ENCODE assay signal across 9 cellular contexts in genomic region chr1:84480658-84481057, GRCh38. TPM values are rescaled to one million over a fixed set of nuclear protein-coding genes. Genes with fewer than 3 reads are reported as not detected.
DNase-seq lines count a peak whose midpoint lies in the region; ATAC-seq and TF ChIP-seq lines count a peak whose summit lies in the region.
"Had no signal": no experiment of that assay in that cellular context is flagged by ENCODE, and none has a peak within 500 bp of the region (broad histone marks: within the 10 kb centered on the region; RNA-seq: fewer than 3 reads in every experiment).

No MANE protein-coding gene starts in this region.

- H3K36me3 ChIP-seq in IMR-90 (ENCODE audit: control insufficient read depth, insufficient read depth, low read length) = peaks cover 10% of the 10 kb centered on the region

- peaks cover 4% of the 10 kb centered on the region; the same call in 1 of the 2 replicates for H3K9me1 ChIP-seq in IMR-90 (ENCODE audit: insufficient read depth, low read length)

- no peak overlapping the region for H2BK15ac ChIP-seq in IMR-90 (ENCODE audit: low read depth, low read length)

- DNase-seq in IMR-90 (no peak), dorsolateral prefrontal cortex (no peak), retinal pigment epithelial cell (ENCODE audit: low read depth) (no peak), HK-2 (ENCODE audit: unreplicated experiment) (no peak), NCI-H226 (no peak), NCI-H2081 (lab: John Stamatoyannopoulos, UW) (no peak)

- TF ChIP-seq RAD21 in IMR-90 (IDR thresholded peaks at IDR 0.05; ENCODE audit: low read length) = no peak

- no peak overlapping the region for H3K23ac ChIP-seq in IMR-90 (ENCODE audit: low read depth, low read length)

- no peak overlapping the region for H2AK5ac ChIP-seq in IMR-90 (ENCODE audit: low read depth, low read length)

- ATAC-seq in GM18517 (IDR thresholded peaks at IDR 0.05; ENCODE audit: unreplicated experiment) (peak; percentile 37), IMR-90 (ENCODE audit: low read depth) (no peak), GM19463 (IDR thresholded peaks at IDR 0.05; ENCODE audit: unreplicated experiment) (no peak)

- H3K18ac ChIP-seq in IMR-90 (ENCODE audit: low read depth, low read length) = no peak overlapping the region

- H3K56ac ChIP-seq in IMR-90 (ENCODE audit: extremely low read depth, insufficient read depth, low read length) = no peak overlapping the region

- no peak overlapping the region for H3K14ac ChIP-seq in IMR-90 (replicated peaks; ENCODE audit: low read depth, low read length)

- POLR2A ChIA-PET in IMR-90 (lab: Charles Lee; ENCODE audit: unreplicated experiment) = interaction anchor here (0.6 kb wide), 1 partner anchor 1102 kb away, joined by 7 read pairs; no protein-coding TSS in a partner anchor

- CTCF ChIA-PET in IMR-90 (lab: Yijun Ruan, JAX) = interaction anchor here (0.6 to 1.2 kb wide), 3 partner anchors 24 to 292 kb away, joined by 3 to 4 read pairs (median 3); no protein-coding TSS in a partner anchor

- H3K79me1 ChIP-seq in IMR-90 (ENCODE audit: low read depth in 1 of 2, low read length in 2 of 2) = peaks cover 4 to 43% of the 10 kb centered on the region in 2 experiments; a peak in 3 of 4 replicates

- no peak overlapping the region for H3K4ac ChIP-seq in IMR-90 (ENCODE audit: low read depth, low read length)

- dilution Hi-C loops in IMR-90 (cut with HindIII; ENCODE audit: low sequenced_read_pairs, unreplicated experiment) = no loop called here

- BruUV-seq in IMR-90 (replicated peaks; lab: Mats Ljungman, UMichigan) = no TSS peak

- no peak overlapping the region for H4K5ac ChIP-seq in IMR-90 (ENCODE audit: low read depth, low read length)

- no peak overlapping the region for H3K27ac ChIP-seq in IMR-90 (ENCODE audit: insufficient read depth, low read length)
- H3K27ac ChIP-seq in dorsolateral prefrontal cortex = no peak overlapping the region
- H3K27ac ChIP-seq: epithelial cell of prostate had no signal

- WGBS in IMR-90 (ENCODE audit: extremely low coverage in 2 of 2, insufficient read length in 1 of 2), 2 experiments = no CpG with 5 or more reads among the region's 4 CpGs

- H2AFZ ChIP-seq in IMR-90 (replicated peaks; ENCODE audit: low read length, poor library complexity) = no peak overlapping the region

- in situ Hi-C loops in IMR-90 (cut with MboI; ENCODE audit: low sequenced_read_pairs) = no loop called here

- no peak overlapping the region for H2AK9ac ChIP-seq in IMR-90 (replicated peaks; ENCODE audit: low read depth, low read length, poor library complexity)

- peaks cover 3% of the 10 kb centered on the region for H3K4me1 ChIP-seq in IMR-90 (ENCODE audit: control insufficient read depth, insufficient read depth, low read length)

- TF ChIP-seq POLR2A in IMR-90 (IDR thresholded peaks at IDR 0.05; ENCODE audit: low read depth, low read length) = no peak

- peaks cover 4% of the 10 kb centered on the region for H4K20me1 ChIP-seq in IMR-90 (ENCODE audit: insufficient read depth, low read length)

- no peaks in the 10 kb centered on the region for H3K9me3 ChIP-seq in IMR-90 (ENCODE audit: control insufficient read depth, insufficient read depth, low read length)

- no peak overlapping the region; the same call in 1 of the 2 replicates for H3K9ac ChIP-seq in IMR-90 (ENCODE audit: low read depth, low read length)

- intact Hi-C loops in IMR-90 (cut with micrococcal nuclease) (no loop called here), dorsolateral prefrontal cortex (cut with DNase I) (no loop called here)

- H2BK20ac ChIP-seq in IMR-90 (ENCODE audit: low read depth, low read length) = no peak overlapping the region

- no peak overlapping the region for H2BK120ac ChIP-seq in IMR-90 (ENCODE audit: low read depth, low read length)

- H4K91ac ChIP-seq in IMR-90 (ENCODE audit: insufficient read depth, low read depth, low read length) = no peak overlapping the region

- TF ChIP-seq CTCF in IMR-90 (conservative IDR thresholded peaks at IDR 0.05; ENCODE audit: low read depth, low read length) (no peak), dorsolateral prefrontal cortex (IDR thresholded peaks at IDR 0.05 in 54 of 56, conservative IDR thresholded peaks at IDR 0.05 in 2 of 56; ENCODE audit: low read depth in 1 of 56, partially characterized antibody in 56 of 56) (no peak), retinal pigment epithelial cell (conservative IDR thresholded peaks at IDR 0.05; ENCODE audit: low read depth, low read length) (no peak)

- H4K8ac ChIP-seq in IMR-90 (ENCODE audit: low read depth in 2 of 2, low read length in 2 of 2) = no peak overlapping the region

- H3K4me2 ChIP-seq in IMR-90 (ENCODE audit: low read depth, low read length) = peak overlapping the region; percentile 55

- no peak overlapping the region for H2BK5ac ChIP-seq in IMR-90 (ENCODE audit: low read depth, low read length, poor library complexity, severe bottlenecking)

- H3K4me3 ChIP-seq in IMR-90 (ENCODE audit: insufficient read depth, low read depth, low read length) = peak overlapping the region; percentile 21; the same call in 1 of the 2 replicates
- peak overlapping the region in 58 of 59 donors; percentile 18 to 96 (median 85) for H3K4me3 ChIP-seq in dorsolateral prefrontal cortex
- H3K4me3 ChIP-seq in retinal pigment epithelial cell (ENCODE audit: low read length) = peak overlapping the region; percentile 86

- H3K27me3 ChIP-seq in IMR-90 (ENCODE audit: control insufficient read depth, insufficient read depth, low read length) = no peaks in the 10 kb centered on the region
- peaks cover 0 to 25% (median 5%) of the 10 kb centered on the region in 45 donors for H3K27me3 ChIP-seq in dorsolateral prefrontal cortex

TF ChIP-seq in IMR-90, 13 proteins besides CTCF, POLR2A, EP300 and RAD21:
- TF ChIP-seq RCOR1 (IDR thresholded peaks at IDR 0.05; ENCODE audit: insufficient replicate concordance, low read length) = no peak
- no peak for TF ChIP-seq BHLHE40 (IDR thresholded peaks at IDR 0.05; ENCODE audit: low read depth, low read length)
- TF ChIP-seq CEBPB (IDR thresholded peaks at IDR 0.05; ENCODE audit: low read depth, low read length) = no peak
- no peak for TF ChIP-seq ELK1 (IDR thresholded peaks at IDR 0.05; ENCODE audit: borderline replicate concordance, low read depth, low read length)
- no peak for TF ChIP-seq CHD1 (IDR thresholded peaks at IDR 0.05; ENCODE audit: low read depth, low read length)
- no peak for TF ChIP-seq FOS (IDR thresholded peaks at IDR 0.05; ENCODE audit: low read depth, low read length)
- no peak for TF ChIP-seq SMC3 (IDR thresholded peaks at IDR 0.05; ENCODE audit: low read depth, low read length)
- no peak for TF ChIP-seq MAZ (IDR thresholded peaks at IDR 0.05; ENCODE audit: borderline replicate concordance, low read depth, low read length)
- no peak for TF ChIP-seq NFE2L2 (IDR thresholded peaks at IDR 0.05; ENCODE audit: low read depth, low read length)
- no peak for TF ChIP-seq USF2 (IDR thresholded peaks at IDR 0.05; ENCODE audit: low read depth, low read length)

RNA-seq across cellular contexts. Expression of gene RPF1, which starts 1.6 kb away (rescaled TPM):
- total RNA-seq in IMR-90 (2012; rRNA removed) = 30.3 and 45.3 TPM in 2 replicates
- 27.2 and 28.4 TPM in 2 replicates for polyA plus RNA-seq in IMR-90 (2012; rRNA removed)
- polyA plus RNA-seq in IMR-90 (2012; cell fraction: cytosol; rRNA removed) = 12.7 and 42.8 TPM in 2 replicates
- 3.8 and 13.9 TPM in 2 replicates for polyA plus RNA-seq in IMR-90 (2012; cell fraction: nucleus; rRNA removed; ENCODE audit: low replicate concordance)
- total RNA-seq in dorsolateral prefrontal cortex = 10 to 100 TPM; 11.8 to 23.8 (median 18.5) TPM

RNA-seq across cellular contexts. Expression of gene SPATA1, which starts 25.5 kb away (rescaled TPM):
- total RNA-seq in IMR-90 (2012; rRNA removed) = under 0.01 and 0.56 TPM in 2 replicates
- polyA plus RNA-seq in IMR-90 (2012; rRNA removed) = 0.56 TPM in 1 of 2 replicates, not detected in the other
- polyA plus RNA-seq in IMR-90 (2012; cell fraction: cytosol; rRNA removed) = not detected in 2 replicates
- 0.42 TPM in 1 of 2 replicates, not detected in the other for polyA plus RNA-seq in IMR-90 (2012; cell fraction: nucleus; rRNA removed; ENCODE audit: low replicate concordance)
- 1 to 10 TPM in 98 of 120 experiments, under 1 TPM in 15, not detected in 7; 0.20 to 5.9 (median 1.9) TPM for total RNA-seq in dorsolateral prefrontal cortex

RNA-seq across cellular contexts. Expression of gene GNG5, which starts 25.7 kb away (rescaled TPM):
- total RNA-seq in IMR-90 (2012; rRNA removed) (30.8 and 36.4 TPM in 2 replicates), dorsolateral prefrontal cortex (10 to 100 TPM in 119 of 120 experiments, 1 to 10 TPM in 1; 8.0 to 50.7 (median 21.2) TPM)
- 128 and 162 TPM in 2 replicates for polyA plus RNA-seq in IMR-90 (2012; rRNA removed)
- 130 and 137 TPM in 2 replicates for polyA plus RNA-seq in IMR-90 (2012; cell fraction: cytosol; rRNA removed)
- polyA plus RNA-seq in IMR-90 (2012; cell fraction: nucleus; rRNA removed; ENCODE audit: low replicate concordance) = 27.7 and 58.0 TPM in 2 replicates

Comparison
In these comparisons a context has a peak if more than half of its experiments do, and no peak if none do; other contexts are left out.
1. H3K4me3 ChIP-seq: peak in every context shown above with its lines; median percentile 86 in retinal pigment epithelial cell; 85 in dorsolateral prefrontal cortex; 21 in IMR-90.